15 cellular contexts compared by ENCODE assay signal in genomic region chr11:111063711-111064110, GRCh38.
DNase-seq lines count a peak whose midpoint lies in the region; ATAC-seq and TF ChIP-seq lines count a peak whose summit lies in the region.
"Had no signal": no experiment of that assay in that cellular context is flagged by ENCODE, and none has a peak within 500 bp of the region (broad histone marks: within the 10 kb centered on the region; RNA-seq: fewer than 3 reads in every experiment).

No MANE protein-coding gene starts in this region.

- H3K36me3 Mint-ChIP-seq in brain, result peaks cover 4% of the 10 kb centered on the region
- H3K36me3 Mint-ChIP-seq in activated naive CD4-positive, alpha-beta T cell treated with anti-CD3 and anti-CD28 coated beads, Interleukin-2, amount 50 U/mL, for 72 hours, result no peaks in the 10 kb centered on the region

- H3K27me3 Mint-ChIP-seq in brain, result peaks cover 6% of the 10 kb centered on the region

- H3K36me3 ChIP-seq in H7 (replicated peaks; ENCODE audit: control insufficient read depth, insufficient read depth, low read length), result no peaks in the 10 kb centered on the region
- H3K36me3 ChIP-seq: cardiac muscle cell, ovary had no signal

- no peak for TF ChIP-seq CTCF in brain (conservative IDR thresholded peaks at IDR 0.05)

- no peak overlapping the region for H3K4me3 Mint-ChIP-seq in brain
- H3K4me3 Mint-ChIP-seq: stimulated activated naive CD8-positive, alpha-beta T cell treated with anti-CD3 and anti-CD28 coated beads, Interleukin-15, Interleukin-2, amounts not matched to agents 100 ng/mL and 50 ng/mL, for 24 hours had no signal

- DNase-seq in AG08396 (ENCODE audit: low spot score) (peak; percentile 15), NCI-H1105 treated with DMSO at 0.1 percent for 48 hours (lab: John Stamatoyannopoulos, UW) (peak; percentile 81), kidney glomerular epithelial cell (lab: John Stamatoyannopoulos, UW) (peak; percentile 7), H7 (no peak), SW480 (ENCODE audit: low spot score) (no peak)
- DNase-seq in activated naive CD4-positive, alpha-beta T cell treated with anti-CD3 and anti-CD28 coated beads, Interleukin-2, amount 50 U/mL, for 72 hours (ENCODE audit: low spot score in 2 of 2), result no peak
- no peak for DNase-seq in activated CD4-positive, alpha-beta T cell treated with anti-CD3 and anti-CD28 coated beads for 48 hours
- DNase-seq: activated naive CD4-positive, alpha-beta T cell; NCI-H2029; ovary had no signal

- H3K9me3 Mint-ChIP-seq in brain, result peaks cover 8 to 31% (median 14%) of the 10 kb centered on the region in 5 experiments
- no peaks in the 10 kb centered on the region for H3K9me3 Mint-ChIP-seq in activated naive CD4-positive, alpha-beta T cell treated with anti-CD3 and anti-CD28 coated beads, Interleukin-2, amount 50 U/mL, for 72 hours

- H3K4me1 Mint-ChIP-seq in brain, result peaks cover 16% of the 10 kb centered on the region

- no peak overlapping the region for H3K4me3 ChIP-seq in H7 (ENCODE audit: insufficient read depth, low read depth, low read length)
- H3K4me3 ChIP-seq: cardiac muscle cell, mucosa of descending colon, ovary had no signal

- no peak for ATAC-seq in activated naive CD4-positive, alpha-beta T cell treated with anti-CD3 and anti-CD28 coated beads, Interleukin-2, amount 50 U/mL, for 72 hours
- ATAC-seq: HCT116 had no signal

- no peaks in the 10 kb centered on the region for H3K27me3 ChIP-seq in H7 (ENCODE audit: control insufficient read depth, insufficient read depth, low read length)
- H3K27me3 ChIP-seq: cardiac muscle cell, ovary had no signal

- H3K27ac Mint-ChIP-seq in brain, result peak overlapping the region in 4 of 5 experiments; percentile 31 to 85 (median 70)
- H3K27ac Mint-ChIP-seq in activated naive CD4-positive, alpha-beta T cell treated with anti-CD3 and anti-CD28 coated beads, Interleukin-2, amount 50 U/mL, for 72 hours, result no peak overlapping the region
- H3K27ac Mint-ChIP-seq: stimulated activated naive CD8-positive, alpha-beta T cell treated with anti-CD3 and anti-CD28 coated beads, Interleukin-15, Interleukin-2, amounts not matched to agents 100 ng/mL and 50 ng/mL, for 24 hours had no signal

Comparison
In these comparisons a context has a peak if more than half of its experiments do, and no peak if none do; other contexts are left out.
1. DNase-seq: peak in AG08396 (single experiment), NCI-H1105 treated with DMSO at 0.1 percent for 48 hours (single experiment) and kidney glomerular epithelial cell (single experiment); none in activated naive CD4-positive, alpha-beta T cell treated with anti-CD3 and anti-CD28 coated beads, Interleukin-2, amount 50 U/mL, for 72 hours (0 of 2), H7 (single experiment), activated CD4-positive, alpha-beta T cell treated with anti-CD3 and anti-CD28 coated beads for 48 hours (single experiment) and SW480 (single experiment).
2. H3K27ac Mint-ChIP-seq: peak in brain (4 of 5); none in activated naive CD4-positive, alpha-beta T cell treated with anti-CD3 and anti-CD28 coated beads, Interleukin-2, amount 50 U/mL, for 72 hours (0 of 2).